Comparison of ENCODE assay signal across 15 cellular contexts in genomic region chr7:43072530-43072929, GRCh38. TPM values are rescaled to one million over a fixed set of nuclear protein-coding genes. Genes with fewer than 3 reads are reported as not detected.
A peak's percentile ranks its signal among the peaks of the same experiment; 100 is the strongest.
DNase-seq lines count a peak whose midpoint lies in the region; ATAC-seq and TF ChIP-seq lines count a peak whose summit lies in the region.
"Had no signal": no experiment of that assay in that cellular context is flagged by ENCODE, and none has a peak within 500 bp of the region (broad histone marks: within the 10 kb centered on the region; RNA-seq: fewer than 3 reads in every experiment).

No MANE protein-coding gene starts in this region.

- POLR2A ChIA-PET in activated CD8-positive, alpha-beta T cell treated with anti-CD3 and anti-CD28 coated beads for 36 hours (lab: Charles Lee): no interaction called here

- no peak overlapping the region for H3K27ac Mint-ChIP-seq in activated CD8-positive, alpha-beta T cell treated with anti-CD3 and anti-CD28 coated beads for 36 hours
- H3K27ac Mint-ChIP-seq: activated CD4-positive, alpha-beta T cell treated with anti-CD3 and anti-CD28 coated beads, Interleukin-2, amount 10 ng/mL, durations not matched to agents 24 days and 14 days had no signal

- H3K4me3 ChIP-seq in brain microvascular endothelial cell (ENCODE audit: low read depth, low read length): no peak overlapping the region
- H3K4me3 ChIP-seq: SJSA1 had no signal

- in situ Hi-C loops in brain microvascular endothelial cell (cut with HindIII; ENCODE audit: low pct_ligation_motif_present, low sequenced_read_pairs): no loop called here

- no peaks in the 10 kb centered on the region for H3K9me3 Mint-ChIP-seq in activated CD8-positive, alpha-beta T cell treated with anti-CD3 and anti-CD28 coated beads for 36 hours

- TF ChIP-seq CTCF in brain microvascular endothelial cell (IDR thresholded peaks at IDR 0.05; ENCODE audit: low read depth, low read length, missing control alignments): no peak
- TF ChIP-seq CTCF in GM10266 (IDR thresholded peaks at IDR 0.05; ENCODE audit: control insufficient read depth, insufficient read depth, low read depth, missing control alignments): no peak
- TF ChIP-seq CTCF in activated CD8-positive, alpha-beta T cell treated with anti-CD3 and anti-CD28 coated beads for 36 hours (IDR thresholded peaks at IDR 0.05): no peak

- peaks cover 18% of the 10 kb centered on the region for H3K27me3 Mint-ChIP-seq in activated CD8-positive, alpha-beta T cell treated with anti-CD3 and anti-CD28 coated beads for 36 hours

- no peaks in the 10 kb centered on the region for H3K36me3 Mint-ChIP-seq in activated CD8-positive, alpha-beta T cell treated with anti-CD3 and anti-CD28 coated beads for 36 hours (ENCODE audit: low read depth)

- peaks cover 5% of the 10 kb centered on the region for H3K4me1 Mint-ChIP-seq in activated CD8-positive, alpha-beta T cell treated with anti-CD3 and anti-CD28 coated beads for 36 hours (ENCODE audit: low read depth)

- CTCF ChIA-PET in activated CD8-positive, alpha-beta T cell treated with anti-CD3 and anti-CD28 coated beads for 36 hours (lab: Charles Lee): interaction anchor here (1.2 to 1.4 kb wide), 2 partner anchors 111 to 367 kb away, joined by 3 to 4 read pairs; no protein-coding TSS in a partner anchor

- H3K27ac ChIP-seq in brain microvascular endothelial cell: no peak overlapping the region
- H3K27ac ChIP-seq: HL-60, SJSA1 had no signal

- H3K4me3 Mint-ChIP-seq in activated CD8-positive, alpha-beta T cell treated with anti-CD3 and anti-CD28 coated beads for 36 hours: no peak overlapping the region
- H3K4me3 Mint-ChIP-seq: activated CD4-positive, alpha-beta T cell treated with anti-CD3 and anti-CD28 coated beads, Interleukin-2, amount 10 ng/mL, durations not matched to agents 24 days and 14 days had no signal

- no peaks in the 10 kb centered on the region for H3K27me3 ChIP-seq in brain microvascular endothelial cell (replicated peaks)

- DNase-seq in A172 (ENCODE audit: low spot score): peak; percentile 11
- peak; percentile 25 for DNase-seq in brain microvascular endothelial cell
- DNase-seq in GM10266 (ENCODE audit: extremely low spot score): no peak
- no peak for DNase-seq in activated CD8-positive, alpha-beta T cell treated with anti-CD3 and anti-CD28 coated beads for 36 hours
- DNase-seq in NCI-H1694 (lab: John Stamatoyannopoulos, UW): no peak
- DNase-seq: activated CD4-positive, alpha-beta T cell treated with anti-CD3 and anti-CD28 coated beads, Interleukin-2, amount 10 ng/mL, durations not matched to agents 24 days and 14 days; activated naive CD4-positive, alpha-beta T cell treated with Interleukin-2 at 50 U/mL for 16 hours; H7 had no signal

- H3K36me3 ChIP-seq in brain microvascular endothelial cell (replicated peaks): no peaks in the 10 kb centered on the region
- H3K36me3 ChIP-seq: SJSA1 had no signal

- ATAC-seq in GM19438 (IDR thresholded peaks at IDR 0.05; ENCODE audit: low read depth, unreplicated experiment) (peak; percentile 77), HG03139 (IDR thresholded peaks at IDR 0.05; ENCODE audit: unreplicated experiment) (peak; percentile 70), GM21576 (IDR thresholded peaks at IDR 0.05; ENCODE audit: unreplicated experiment) (no peak)
- no peak for ATAC-seq in activated CD8-positive, alpha-beta T cell treated with anti-CD3 and anti-CD28 coated beads for 36 hours
- ATAC-seq: sciatic nerve had no signal

- intact Hi-C loops in activated CD8-positive, alpha-beta T cell treated with anti-CD3 and anti-CD28 coated beads for 36 hours (cut with micrococcal nuclease): no loop called here

RNA-seq across cellular contexts. Expression of gene HECW1, which starts 39.9 kb away (rescaled TPM):
- 26.5 and 36.2 TPM in 2 replicates for total RNA-seq in A172 (2014; rRNA removed; shearing (Covaris generic))
- not detected for total RNA-seq in activated CD8-positive, alpha-beta T cell treated with anti-CD3 and anti-CD28 coated beads for 36 hours
- total RNA-seq: activated CD4-positive, alpha-beta T cell treated with anti-CD3 and anti-CD28 coated beads, Interleukin-2, amount 10 ng/mL, durations not matched to agents 24 days and 14 days; myocyte had no signal

Comparison
In these comparisons a context has a peak if more than half of its experiments do, and no peak if none do; other contexts are left out.
1. DNase-seq: peak in A172 (single experiment) and brain microvascular endothelial cell (single experiment); none in GM10266 (single experiment), activated CD8-positive, alpha-beta T cell treated with anti-CD3 and anti-CD28 coated beads for 36 hours (single experiment) and NCI-H1694 (single experiment).
2. ATAC-seq: peak in GM19438 (single experiment) and HG03139 (single experiment); none in GM21576 (single experiment) and activated CD8-positive, alpha-beta T cell treated with anti-CD3 and anti-CD28 coated beads for 36 hours (single experiment).
3. RNA of gene HECW1, which starts 39.9 kb away (total RNA-seq): 26.5 to 36.2 TPM in A172; not detected in activated CD8-positive, alpha-beta T cell treated with anti-CD3 and anti-CD28 coated beads for 36 hours; every median in the first group is over 10 times any median in the second.